ENCODE assay signal across 15 cellular contexts in genomic region chr16:85014311-85014710, GRCh38.
"Had no signal": no experiment of that assay in that cellular context is flagged by ENCODE, and none has a peak within 500 bp of the region (broad histone marks: within the 10 kb centered on the region; RNA-seq: fewer than 3 reads in every experiment).

No MANE protein-coding gene starts in this region.

- H3K4me3 Mint-ChIP-seq: activated naive CD8-positive, alpha-beta T cell treated with anti-CD3 and anti-CD28 coated beads, Interleukin-2, amount 50 U/mL, for 24 hours; activated T-helper 1 cell treated with anti-CD3 and anti-CD28 coated beads, Interleukin-12 subunit alpha, Interleukin-12 subunit beta, Interleukin-2, Interleukin-4 antibody, amounts not matched to agents 30 ng/mL and 10 ng/mL and 1 ng/mL, durations not matched to agents 14 hours and 24 hours and 36 hours had no signal

- H3K27ac Mint-ChIP-seq: activated naive CD8-positive, alpha-beta T cell treated with anti-CD3 and anti-CD28 coated beads, Interleukin-2, amount 50 U/mL, for 24 hours had no signal

- H3K36me3 Mint-ChIP-seq: naive thymus-derived CD8-positive, alpha-beta T cell had no signal

- H3K9me3 ChIP-seq: ascending aorta, heart left ventricle, left lung, suprapubic skin, upper lobe of left lung had no signal

- H3K4me2 ChIP-seq: smooth muscle cell had no signal

- H3K9me3 Mint-ChIP-seq: activated naive CD8-positive, alpha-beta T cell treated with anti-CD3 and anti-CD28 coated beads, Interleukin-2, amount 50 U/mL, for 24 hours; activated T-helper 1 cell treated with anti-CD3 and anti-CD28 coated beads, Interleukin-12 subunit alpha, Interleukin-12 subunit beta, Interleukin-2, Interleukin-4 antibody, amounts not matched to agents 30 ng/mL and 10 ng/mL and 1 ng/mL, durations not matched to agents 14 hours and 24 hours and 36 hours; naive thymus-derived CD8-positive, alpha-beta T cell had no signal

- H3K27me3 ChIP-seq: ascending aorta, heart left ventricle, left lung, suprapubic skin, upper lobe of left lung had no signal

- H3K4me3 ChIP-seq: ascending aorta, heart left ventricle, left lung, smooth muscle cell, suprapubic skin, upper lobe of left lung had no signal

- H3K36me3 ChIP-seq: ascending aorta, left lung, suprapubic skin, upper lobe of left lung had no signal

- ATAC-seq: activated naive CD8-positive, alpha-beta T cell treated with anti-CD3 and anti-CD28 coated beads, Interleukin-2, amount 50 U/mL, for 24 hours; heart left ventricle; left lung; naive thymus-derived CD8-positive, alpha-beta T cell; right cardiac atrium; stimulated activated naive CD8-positive, alpha-beta T cell treated with anti-CD3 and anti-CD28 coated beads, Interleukin-15, Interleukin-2, amounts not matched to agents 100 U/mL and 50 U/mL, for 24 hours had no signal

- DNase-seq: activated CD4-positive, CD25-positive, alpha-beta regulatory T cell treated with anti-CD3 and anti-CD28 coated beads, Interleukin-2, amount 50 U/mL, for 72 hours; activated naive CD4-positive, alpha-beta T cell treated with Interleukin-2 at 50 U/mL for 16 hours; activated naive CD8-positive, alpha-beta T cell treated with anti-CD3 and anti-CD28 coated beads, Interleukin-2, amount 50 U/mL, for 24 hours; heart left ventricle; left lung; mammary epithelial cell; naive thymus-derived CD8-positive, alpha-beta T cell; occipital lobe; right cardiac atrium; stimulated activated naive CD8-positive, alpha-beta T cell treated with anti-CD3 and anti-CD28 coated beads, Interleukin-15, Interleukin-2, amounts not matched to agents 100 U/mL and 50 U/mL, for 24 hours; upper lobe of left lung had no signal

- H3K27ac ChIP-seq: ascending aorta, suprapubic skin had no signal

- H3K27me3 Mint-ChIP-seq: naive thymus-derived CD8-positive, alpha-beta T cell had no signal
